1 cellular context compared by ENCODE assay signal in the genomic region with DNA sequence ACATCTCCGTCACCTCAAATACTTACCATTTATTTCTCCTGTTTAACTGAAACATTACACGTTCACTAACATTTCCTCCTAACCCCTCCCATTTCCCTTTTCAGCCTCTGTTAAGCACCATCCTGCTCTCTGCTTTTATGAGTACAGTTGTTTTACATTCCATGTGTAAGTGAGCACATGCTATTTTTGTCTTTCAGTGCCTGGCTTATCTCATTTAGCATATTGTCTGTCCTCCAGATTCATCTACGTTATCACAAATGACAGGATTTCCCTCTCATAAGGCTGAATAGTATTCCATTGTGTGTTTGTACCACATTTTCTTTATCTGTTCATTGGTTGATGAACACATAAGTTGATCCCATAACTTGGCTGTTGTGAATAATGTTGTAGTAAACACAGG.
A peak's percentile ranks its signal among the peaks of the same experiment; 100 is the strongest.
TF ChIP-seq lines count a peak whose summit lies in the region.

No MANE protein-coding gene starts in this region.

TF ChIP-seq in K562, 482 proteins besides CTCF, POLR2A, EP300 and RAD21 (continued from another document and continues in another):
- TF ChIP-seq, protein P1, sequence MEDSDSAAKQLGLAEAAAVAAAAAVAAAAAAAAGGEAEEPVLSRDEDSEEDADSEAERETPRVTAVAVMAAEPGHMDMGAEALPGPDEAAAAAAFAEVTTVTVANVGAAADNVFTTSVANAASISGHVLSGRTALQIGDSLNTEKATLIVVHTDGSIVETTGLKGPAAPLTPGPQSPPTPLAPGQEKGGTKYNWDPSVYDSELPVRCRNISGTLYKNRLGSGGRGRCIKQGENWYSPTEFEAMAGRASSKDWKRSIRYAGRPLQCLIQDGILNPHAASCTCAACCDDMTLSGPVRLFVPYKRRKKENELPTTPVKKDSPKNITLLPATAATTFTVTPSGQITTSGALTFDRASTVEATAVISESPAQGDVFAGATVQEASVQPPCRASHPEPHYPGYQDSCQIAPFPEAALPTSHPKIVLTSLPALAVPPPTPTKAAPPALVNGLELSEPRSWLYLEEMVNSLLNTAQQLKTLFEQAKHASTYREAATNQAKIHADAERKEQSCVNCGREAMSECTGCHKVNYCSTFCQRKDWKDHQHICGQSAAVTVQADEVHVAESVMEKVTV (CRISPR knock-in tag; IDR thresholded peaks at IDR 0.05): no peak
- TF ChIP-seq PTBP1 (IDR thresholded peaks at IDR 0.05; ENCODE audit: low read depth, low read length) (no peak), ZNF589 (CRISPR knock-in tag; IDR thresholded peaks at IDR 0.05; ENCODE audit: low read depth) (no peak), NR1H2 (CRISPR knock-in tag; IDR thresholded peaks at IDR 0.05) (no peak), MYNN (IDR thresholded peaks at IDR 0.05) (peak; percentile 67; the same call in 1 of the 2 replicates), MYNN (CRISPR knock-in tag; IDR thresholded peaks at IDR 0.05) (no peak), ZNF217 (CRISPR knock-in tag; IDR thresholded peaks at IDR 0.05) (no peak), FOXK1 (CRISPR knock-in tag; IDR thresholded peaks at IDR 0.05; ENCODE audit: borderline replicate concordance) (no peak), ZNF12 (CRISPR knock-in tag; IDR thresholded peaks at IDR 0.05) (no peak), RFX7 (CRISPR knock-in tag; IDR thresholded peaks at IDR 0.05) (no peak), IRF1 (CRISPR knock-in tag; IDR thresholded peaks at IDR 0.05; ENCODE audit: borderline replicate concordance) (no peak), ZNF24 (IDR thresholded peaks at IDR 0.05) (no peak), CBFA2T3 (IDR thresholded peaks at IDR 0.05) (peak; percentile 98), ZBTB17 (CRISPR knock-in tag; IDR thresholded peaks at IDR 0.05) (no peak), IRF9 (tag; IDR thresholded peaks at IDR 0.05) (no peak), ZBTB49 (CRISPR knock-in tag; IDR thresholded peaks at IDR 0.05; ENCODE audit: borderline replicate concordance) (no peak), ARNT (IDR thresholded peaks at IDR 0.05) (peak; percentile 61 to 92; a peak in 3 of 4 replicates), CREB1 (IDR thresholded peaks at IDR 0.05) (peak; percentile 39; the same call in 1 of the 2 replicates), CREB1 (CRISPR knock-in tag; IDR thresholded peaks at IDR 0.05) (no peak), PHB2 (IDR thresholded peaks at IDR 0.05; ENCODE audit: low read depth) (peak; percentile 90), ZNF212 (CRISPR knock-in tag; IDR thresholded peaks at IDR 0.05) (no peak), NCOA2 (IDR thresholded peaks at IDR 0.05; ENCODE audit: partially characterized antibody in 2 of 2) (peak in 1 of 2 experiments; percentile 60), KAT8 (IDR thresholded peaks at IDR 0.05; ENCODE audit: low read depth) (no peak), SIX5 (IDR thresholded peaks at IDR 0.05; ENCODE audit: borderline replicate concordance in 1 of 2, insufficient read depth in 1 of 2, low read depth in 1 of 2, low read length in 2 of 2) (no peak), ZKSCAN8 (CRISPR knock-in tag; IDR thresholded peaks at IDR 0.05) (peak; percentile 73; the same call in 1 of the 2 replicates), STAT5B (CRISPR knock-in tag; IDR thresholded peaks at IDR 0.05) (no peak), MTF1 (CRISPR knock-in tag; IDR thresholded peaks at IDR 0.05; ENCODE audit: borderline replicate concordance) (no peak)
- TF ChIP-seq, protein P2, sequence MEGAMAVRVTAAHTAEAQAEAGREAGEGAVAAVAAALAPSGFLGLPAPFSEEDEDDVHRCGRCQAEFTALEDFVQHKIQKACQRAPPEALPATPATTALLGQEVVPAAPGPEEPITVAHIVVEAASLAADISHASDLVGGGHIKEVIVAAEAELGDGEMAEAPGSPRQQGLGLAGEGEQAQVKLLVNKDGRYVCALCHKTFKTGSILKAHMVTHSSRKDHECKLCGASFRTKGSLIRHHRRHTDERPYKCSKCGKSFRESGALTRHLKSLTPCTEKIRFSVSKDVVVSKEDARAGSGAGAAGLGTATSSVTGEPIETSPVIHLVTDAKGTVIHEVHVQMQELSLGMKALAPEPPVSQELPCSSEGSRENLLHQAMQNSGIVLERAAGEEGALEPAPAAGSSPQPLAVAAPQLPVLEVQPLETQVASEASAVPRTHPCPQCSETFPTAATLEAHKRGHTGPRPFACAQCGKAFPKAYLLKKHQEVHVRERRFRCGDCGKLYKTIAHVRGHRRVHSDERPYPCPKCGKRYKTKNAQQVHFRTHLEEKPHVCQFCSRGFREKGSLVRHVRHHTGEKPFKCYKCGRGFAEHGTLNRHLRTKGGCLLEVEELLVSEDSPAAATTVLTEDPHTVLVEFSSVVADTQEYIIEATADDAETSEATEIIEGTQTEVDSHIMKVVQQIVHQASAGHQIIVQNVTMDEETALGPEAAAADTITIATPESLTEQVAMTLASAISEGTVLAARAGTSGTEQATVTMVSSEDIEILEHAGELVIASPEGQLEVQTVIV (CRISPR knock-in tag; IDR thresholded peaks at IDR 0.05; ENCODE audit: borderline replicate concordance): no peak
- TF ChIP-seq, protein P3, sequence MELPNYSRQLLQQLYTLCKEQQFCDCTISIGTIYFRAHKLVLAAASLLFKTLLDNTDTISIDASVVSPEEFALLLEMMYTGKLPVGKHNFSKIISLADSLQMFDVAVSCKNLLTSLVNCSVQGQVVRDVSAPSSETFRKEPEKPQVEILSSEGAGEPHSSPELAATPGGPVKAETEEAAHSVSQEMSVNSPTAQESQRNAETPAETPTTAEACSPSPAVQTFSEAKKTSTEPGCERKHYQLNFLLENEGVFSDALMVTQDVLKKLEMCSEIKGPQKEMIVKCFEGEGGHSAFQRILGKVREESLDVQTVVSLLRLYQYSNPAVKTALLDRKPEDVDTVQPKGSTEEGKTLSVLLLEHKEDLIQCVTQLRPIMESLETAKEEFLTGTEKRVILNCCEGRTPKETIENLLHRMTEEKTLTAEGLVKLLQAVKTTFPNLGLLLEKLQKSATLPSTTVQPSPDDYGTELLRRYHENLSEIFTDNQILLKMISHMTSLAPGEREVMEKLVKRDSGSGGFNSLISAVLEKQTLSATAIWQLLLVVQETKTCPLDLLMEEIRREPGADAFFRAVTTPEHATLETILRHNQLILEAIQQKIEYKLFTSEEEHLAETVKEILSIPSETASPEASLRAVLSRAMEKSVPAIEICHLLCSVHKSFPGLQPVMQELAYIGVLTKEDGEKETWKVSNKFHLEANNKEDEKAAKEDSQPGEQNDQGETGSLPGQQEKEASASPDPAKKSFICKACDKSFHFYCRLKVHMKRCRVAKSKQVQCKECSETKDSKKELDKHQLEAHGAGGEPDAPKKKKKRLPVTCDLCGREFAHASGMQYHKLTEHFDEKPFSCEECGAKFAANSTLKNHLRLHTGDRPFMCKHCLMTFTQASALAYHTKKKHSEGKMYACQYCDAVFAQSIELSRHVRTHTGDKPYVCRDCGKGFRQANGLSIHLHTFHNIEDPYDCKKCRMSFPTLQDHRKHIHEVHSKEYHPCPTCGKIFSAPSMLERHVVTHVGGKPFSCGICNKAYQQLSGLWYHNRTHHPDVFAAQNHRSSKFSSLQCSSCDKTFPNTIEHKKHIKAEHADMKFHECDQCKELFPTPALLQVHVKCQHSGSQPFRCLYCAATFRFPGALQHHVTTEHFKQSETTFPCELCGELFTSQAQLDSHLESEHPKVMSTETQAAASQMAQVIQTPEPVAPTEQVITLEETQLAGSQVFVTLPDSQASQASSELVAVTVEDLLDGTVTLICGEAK (IDR thresholded peaks at IDR 0.05): 0 out of 2 replicates have a peak, but pooled peaks have one; percentile 25
- TF ChIP-seq, protein P3 (CRISPR knock-in tag; IDR thresholded peaks at IDR 0.05): no peak
- TF ChIP-seq, protein P4, sequence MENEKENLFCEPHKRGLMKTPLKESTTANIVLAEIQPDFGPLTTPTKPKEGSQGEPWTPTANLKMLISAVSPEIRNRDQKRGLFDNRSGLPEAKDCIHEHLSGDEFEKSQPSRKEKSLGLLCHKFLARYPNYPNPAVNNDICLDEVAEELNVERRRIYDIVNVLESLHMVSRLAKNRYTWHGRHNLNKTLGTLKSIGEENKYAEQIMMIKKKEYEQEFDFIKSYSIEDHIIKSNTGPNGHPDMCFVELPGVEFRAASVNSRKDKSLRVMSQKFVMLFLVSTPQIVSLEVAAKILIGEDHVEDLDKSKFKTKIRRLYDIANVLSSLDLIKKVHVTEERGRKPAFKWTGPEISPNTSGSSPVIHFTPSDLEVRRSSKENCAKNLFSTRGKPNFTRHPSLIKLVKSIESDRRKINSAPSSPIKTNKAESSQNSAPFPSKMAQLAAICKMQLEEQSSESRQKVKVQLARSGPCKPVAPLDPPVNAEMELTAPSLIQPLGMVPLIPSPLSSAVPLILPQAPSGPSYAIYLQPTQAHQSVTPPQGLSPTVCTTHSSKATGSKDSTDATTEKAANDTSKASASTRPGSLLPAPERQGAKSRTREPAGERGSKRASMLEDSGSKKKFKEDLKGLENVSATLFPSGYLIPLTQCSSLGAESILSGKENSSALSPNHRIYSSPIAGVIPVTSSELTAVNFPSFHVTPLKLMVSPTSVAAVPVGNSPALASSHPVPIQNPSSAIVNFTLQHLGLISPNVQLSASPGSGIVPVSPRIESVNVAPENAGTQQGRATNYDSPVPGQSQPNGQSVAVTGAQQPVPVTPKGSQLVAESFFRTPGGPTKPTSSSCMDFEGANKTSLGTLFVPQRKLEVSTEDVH (IDR thresholded peaks at IDR 0.05; ENCODE audit: low read depth, partially characterized antibody): no peak
- TF ChIP-seq, protein P5, sequence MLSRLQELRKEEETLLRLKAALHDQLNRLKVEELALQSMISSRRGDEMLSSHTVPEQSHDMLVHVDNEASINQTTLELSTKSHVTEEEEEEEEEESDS (CRISPR knock-in tag; IDR thresholded peaks at IDR 0.05): no peak
- TF ChIP-seq, protein P6, sequence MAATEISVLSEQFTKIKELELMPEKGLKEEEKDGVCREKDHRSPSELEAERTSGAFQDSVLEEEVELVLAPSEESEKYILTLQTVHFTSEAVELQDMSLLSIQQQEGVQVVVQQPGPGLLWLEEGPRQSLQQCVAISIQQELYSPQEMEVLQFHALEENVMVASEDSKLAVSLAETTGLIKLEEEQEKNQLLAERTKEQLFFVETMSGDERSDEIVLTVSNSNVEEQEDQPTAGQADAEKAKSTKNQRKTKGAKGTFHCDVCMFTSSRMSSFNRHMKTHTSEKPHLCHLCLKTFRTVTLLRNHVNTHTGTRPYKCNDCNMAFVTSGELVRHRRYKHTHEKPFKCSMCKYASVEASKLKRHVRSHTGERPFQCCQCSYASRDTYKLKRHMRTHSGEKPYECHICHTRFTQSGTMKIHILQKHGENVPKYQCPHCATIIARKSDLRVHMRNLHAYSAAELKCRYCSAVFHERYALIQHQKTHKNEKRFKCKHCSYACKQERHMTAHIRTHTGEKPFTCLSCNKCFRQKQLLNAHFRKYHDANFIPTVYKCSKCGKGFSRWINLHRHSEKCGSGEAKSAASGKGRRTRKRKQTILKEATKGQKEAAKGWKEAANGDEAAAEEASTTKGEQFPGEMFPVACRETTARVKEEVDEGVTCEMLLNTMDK (IDR thresholded peaks at IDR 0.05; ENCODE audit: borderline replicate concordance, insufficient read depth, low read depth, low read length, poor library complexity, severe bottlenecking): no peak
